Comparison of ENCODE assay signal across 31 cellular contexts in genomic region chr17:75823257-75824041, GRCh38. TPM values are rescaled to one million over a fixed set of nuclear protein-coding genes. Genes with fewer than 3 reads are reported as not detected.
A peak's percentile ranks its signal among the peaks of the same experiment; 100 is the strongest.
DNase-seq lines count a peak whose midpoint lies in the region; ATAC-seq, FAIRE-seq and TF ChIP-seq lines count a peak whose summit lies in the region.
"Had no signal": no experiment of that assay in that cellular context is flagged by ENCODE, and none has a peak within 500 bp of the region (broad histone marks: within the 10 kb centered on the region; RNA-seq: fewer than 3 reads in every experiment).

No MANE protein-coding gene starts in this region.

- H3K4me3 ChIP-seq in IMR-90 (ENCODE audit: insufficient read depth, low read depth, low read length) = no peak overlapping the region
- H3K4me3 ChIP-seq in kidney (ENCODE audit: low read length in 2 of 2) = no peak overlapping the region
- H3K4me3 ChIP-seq in stomach smooth muscle (ENCODE audit: low read length in 2 of 2) = no peak overlapping the region
- H3K4me3 ChIP-seq in Peyer's patch = no peak overlapping the region
- H3K4me3 ChIP-seq: A549, HAP-1, heart left ventricle, mucosa of descending colon, SK-N-MC, tibial artery had no signal

- H3K4me1 Mint-ChIP-seq in activated naive CD4-positive, alpha-beta T cell treated with anti-CD3 and anti-CD28 coated beads, Interleukin-2, amount 50 U/mL, for 24 hours = peaks cover 17% of the 10 kb centered on the region
- H3K4me1 Mint-ChIP-seq in activated naive CD4-positive, alpha-beta T cell treated with anti-CD3 and anti-CD28 coated beads, Interleukin-2, amount 10 ng/mL, durations not matched to agents 7 days and 5 days = peaks cover 38% of the 10 kb centered on the region

- no peak overlapping the region for H2AK5ac ChIP-seq in IMR-90 (ENCODE audit: low read depth, low read length)

- H3K9me3 ChIP-seq in IMR-90 (ENCODE audit: control insufficient read depth, insufficient read depth, low read length) (no peaks in the 10 kb centered on the region), kidney (ENCODE audit: control insufficient read depth in 1 of 2, low read length in 2 of 2) (no peaks in the 10 kb centered on the region), stomach smooth muscle (ENCODE audit: control insufficient read depth in 2 of 2, low read length in 2 of 2) (no peaks in the 10 kb centered on the region), Peyer's patch (no peaks in the 10 kb centered on the region)
- H3K9me3 ChIP-seq: A549, HAP-1, heart left ventricle, mucosa of descending colon, tibial artery had no signal

- no peak overlapping the region for H2BK20ac ChIP-seq in IMR-90 (ENCODE audit: low read depth, low read length)

- dilution Hi-C loops in IMR-90 (cut with HindIII; ENCODE audit: low sequenced_read_pairs, unreplicated experiment) = no loop called here

- no peaks in the 10 kb centered on the region for H3K27me3 Mint-ChIP-seq in activated naive CD4-positive, alpha-beta T cell treated with anti-CD3 and anti-CD28 coated beads, Interleukin-2, amount 50 U/mL, for 24 hours
- H3K27me3 Mint-ChIP-seq in activated naive CD4-positive, alpha-beta T cell treated with anti-CD3 and anti-CD28 coated beads, Interleukin-2, amount 10 ng/mL, durations not matched to agents 7 days and 5 days = no peaks in the 10 kb centered on the region

- no peak overlapping the region for H2AFZ ChIP-seq in IMR-90 (replicated peaks; ENCODE audit: low read length, poor library complexity)

- H2BK120ac ChIP-seq in IMR-90 (ENCODE audit: low read depth, low read length) = no peak overlapping the region

- H3K4me1 ChIP-seq in IMR-90 (ENCODE audit: control insufficient read depth, insufficient read depth, low read length) (no peaks in the 10 kb centered on the region; the same call in 1 of the 2 replicates), kidney (ENCODE audit: control insufficient read depth in 1 of 2, insufficient read depth in 1 of 2, low read depth in 1 of 2, low read length in 2 of 2) (peaks cover 6 to 12% of the 10 kb centered on the region in 2 donors), stomach smooth muscle (ENCODE audit: control insufficient read depth, insufficient read depth, low read length) (peaks cover 22% of the 10 kb centered on the region), Peyer's patch (peaks cover 0 to 19% (median 7%) of the 10 kb centered on the region in 4 donors)
- H3K4me1 ChIP-seq: A549, HAP-1 had no signal

- TF ChIP-seq CTCF in IMR-90 (conservative IDR thresholded peaks at IDR 0.05; ENCODE audit: low read depth, low read length) (no peak), kidney (IDR thresholded peaks at IDR 0.05; ENCODE audit: borderline replicate concordance, extremely low read depth, insufficient read depth) (no peak), Peyer's patch (IDR thresholded peaks at IDR 0.05) (no peak)

- no peak for FAIRE-seq in kidney (lab: Jason Lieb, UNC)
- FAIRE-seq: A549, colon, G401.6, GM18507 had no signal

- H3K9me3 Mint-ChIP-seq in activated naive CD4-positive, alpha-beta T cell treated with anti-CD3 and anti-CD28 coated beads, Interleukin-2, amount 50 U/mL, for 24 hours = no peaks in the 10 kb centered on the region
- H3K9me3 Mint-ChIP-seq in activated naive CD4-positive, alpha-beta T cell treated with anti-CD3 and anti-CD28 coated beads, Interleukin-2, amount 10 ng/mL, durations not matched to agents 7 days and 5 days = no peaks in the 10 kb centered on the region
- H3K9me3 Mint-ChIP-seq: nephron had no signal

- no peak overlapping the region for H4K5ac ChIP-seq in IMR-90 (ENCODE audit: low read depth, low read length)

- peaks cover 2% of the 10 kb centered on the region for H3K36me3 Mint-ChIP-seq in activated naive CD4-positive, alpha-beta T cell treated with anti-CD3 and anti-CD28 coated beads, Interleukin-2, amount 50 U/mL, for 24 hours
- peaks cover 31% of the 10 kb centered on the region for H3K36me3 Mint-ChIP-seq in activated naive CD4-positive, alpha-beta T cell treated with anti-CD3 and anti-CD28 coated beads, Interleukin-2, amount 10 ng/mL, durations not matched to agents 7 days and 5 days

- no peak overlapping the region for H3K56ac ChIP-seq in IMR-90 (ENCODE audit: extremely low read depth, insufficient read depth, low read length)

- H3K9me1 ChIP-seq in IMR-90 (ENCODE audit: insufficient read depth, low read length) = no peaks in the 10 kb centered on the region

- 91% methylated on average over 6 of the region's 28 CpGs; no CpG with 5 or more reads in 1 of the 2 experiments for WGBS in IMR-90 (ENCODE audit: extremely low coverage in 2 of 2, insufficient read length in 1 of 2), 2 experiments

- POLR2A ChIA-PET in IMR-90 (lab: Charles Lee; ENCODE audit: unreplicated experiment) = no interaction called here

- H2BK5ac ChIP-seq in IMR-90 (ENCODE audit: low read depth, low read length, poor library complexity, severe bottlenecking) = no peak overlapping the region

- no peak for DNase-seq in activated naive CD4-positive, alpha-beta T cell treated with anti-CD3 and anti-CD28 coated beads, Interleukin-2, amount 10 ng/mL, durations not matched to agents 7 days and 5 days
- DNase-seq in IMR-90 (no peak), kidney (peak; percentile 68), Peyer's patch (no peak)
- DNase-seq in stimulated activated CD4-positive, alpha-beta T cell treated with anti-CD3 and anti-CD28 coated beads, Interleukin-2, amount 100 ng/mL, for 24 hours = no peak
- DNase-seq: activated CD4-positive, alpha-beta T cell treated with anti-CD3 and anti-CD28 coated beads for 1 hour; activated CD8-positive, alpha-beta memory T cell treated with anti-CD3 and anti-CD28 coated beads for 24 hours; activated gamma-delta T cell; effector CD4-positive, alpha-beta T cell; foreskin fibroblast; KG1; kidney glomerular epithelial cell; MM.1S; mucosa of descending colon; NCI-H1417; NCI-H226; NCI-H748 treated with DMSO at 0.1 percent for 48 hours; stimulated activated naive CD8-positive, alpha-beta T cell treated with anti-CD3 and anti-CD28 coated beads, Interleukin-15, Interleukin-2, amounts not matched to agents 100 U/mL and 50 U/mL, for 24 hours; tibial artery had no signal

- in situ Hi-C loops in IMR-90 (cut with MboI; ENCODE audit: low sequenced_read_pairs) = no loop called here

- intact Hi-C loops in IMR-90 (cut with micrococcal nuclease) = no loop called here
- intact Hi-C loops in kidney (cut with DNase I) = no loop called here

- H4K91ac ChIP-seq in IMR-90 (ENCODE audit: insufficient read depth, low read depth, low read length) = no peak overlapping the region

- H3K27ac ChIP-seq in IMR-90 (ENCODE audit: insufficient read depth, low read length) (no peak overlapping the region), kidney (ENCODE audit: low read depth in 2 of 2, low read length in 2 of 2) (peak overlapping the region in 1 of 2 donors; percentile 22), stomach smooth muscle (ENCODE audit: low read length) (peak overlapping the region; percentile 24), Peyer's patch (no peak overlapping the region)
- H3K27ac ChIP-seq: A549, SK-N-MC, tibial artery had no signal

- H3K79me1 ChIP-seq in IMR-90 (ENCODE audit: low read depth in 1 of 2, low read length in 2 of 2) = no peaks in the 10 kb centered on the region; a peak in 1 of 4 replicates

- no peak overlapping the region for H3K9ac ChIP-seq in IMR-90 (ENCODE audit: low read depth, low read length)
- H3K9ac ChIP-seq in kidney (ENCODE audit: low read length in 2 of 2) = no peak overlapping the region
- H3K9ac ChIP-seq in stomach smooth muscle (ENCODE audit: low read length in 2 of 2) = no peak overlapping the region

- no peak overlapping the region for H3K4me2 ChIP-seq in IMR-90 (ENCODE audit: low read depth, low read length)
- H3K4me2 ChIP-seq: A549 had no signal

- H3K18ac ChIP-seq in IMR-90 (ENCODE audit: low read depth, low read length) = no peak overlapping the region

- no peak overlapping the region for H3K4me3 Mint-ChIP-seq in activated naive CD4-positive, alpha-beta T cell treated with anti-CD3 and anti-CD28 coated beads, Interleukin-2, amount 50 U/mL, for 24 hours
- no peak overlapping the region for H3K4me3 Mint-ChIP-seq in activated naive CD4-positive, alpha-beta T cell treated with anti-CD3 and anti-CD28 coated beads, Interleukin-2, amount 10 ng/mL, durations not matched to agents 7 days and 5 days
- H3K4me3 Mint-ChIP-seq: nephron had no signal

- no peak overlapping the region for H2BK15ac ChIP-seq in IMR-90 (ENCODE audit: low read depth, low read length)

- H4K8ac ChIP-seq in IMR-90 (ENCODE audit: low read depth in 2 of 2, low read length in 2 of 2) = no peak overlapping the region

- CTCF ChIA-PET in activated naive CD4-positive, alpha-beta T cell treated with anti-CD3 and anti-CD28 coated beads, Interleukin-2, amount 10 ng/mL, durations not matched to agents 7 days and 5 days (lab: Charles Lee) = interaction anchor here (0.9 kb wide), 1 partner anchor 70 kb away, joined by 3 read pairs; no protein-coding TSS in a partner anchor
- CTCF ChIA-PET in IMR-90 (lab: Yijun Ruan, JAX) = no interaction called here

- TF ChIP-seq POLR2A in IMR-90 (IDR thresholded peaks at IDR 0.05; ENCODE audit: low read depth, low read length) (no peak), Peyer's patch (IDR thresholded peaks at IDR 0.05) (no peak)

- H3K23ac ChIP-seq in IMR-90 (ENCODE audit: low read depth, low read length) = no peak overlapping the region

- H3K36me3 ChIP-seq in IMR-90 (ENCODE audit: control insufficient read depth, insufficient read depth, low read length) = peaks cover 55% of the 10 kb centered on the region
- peaks cover 23 to 31% of the 10 kb centered on the region in 2 donors for H3K36me3 ChIP-seq in kidney (ENCODE audit: control insufficient read depth in 1 of 2, insufficient read depth in 2 of 2, low read length in 2 of 2)
- H3K36me3 ChIP-seq in stomach smooth muscle (ENCODE audit: control insufficient read depth in 2 of 2, insufficient read depth in 2 of 2, low read length in 2 of 2) = peaks cover 36 to 50% of the 10 kb centered on the region in 2 donors
- peaks cover 0 to 68% (median 0%) of the 10 kb centered on the region in 3 donors for H3K36me3 ChIP-seq in Peyer's patch

- H4K20me1 ChIP-seq in IMR-90 (ENCODE audit: insufficient read depth, low read length) = no peaks in the 10 kb centered on the region

- H2AK9ac ChIP-seq in IMR-90 (replicated peaks; ENCODE audit: low read depth, low read length, poor library complexity) = peak overlapping the region; percentile 72

- no peak overlapping the region for H3K14ac ChIP-seq in IMR-90 (replicated peaks; ENCODE audit: low read depth, low read length)

- ATAC-seq in IMR-90 (ENCODE audit: low read depth) (no peak), HG03097 (IDR thresholded peaks at IDR 0.05; ENCODE audit: low FRiP score, unreplicated experiment) (no peak)
- ATAC-seq: A549; heart left ventricle; sciatic nerve; stimulated activated naive CD8-positive, alpha-beta T cell treated with anti-CD3 and anti-CD28 coated beads, Interleukin-15, Interleukin-2, amounts not matched to agents 100 U/mL and 50 U/mL, for 24 hours had no signal

- H3K4ac ChIP-seq in IMR-90 (ENCODE audit: low read depth, low read length) = no peak overlapping the region

- H3K27ac Mint-ChIP-seq in activated naive CD4-positive, alpha-beta T cell treated with anti-CD3 and anti-CD28 coated beads, Interleukin-2, amount 50 U/mL, for 24 hours = peak overlapping the region; percentile 51
- no peak overlapping the region for H3K27ac Mint-ChIP-seq in activated naive CD4-positive, alpha-beta T cell treated with anti-CD3 and anti-CD28 coated beads, Interleukin-2, amount 10 ng/mL, durations not matched to agents 7 days and 5 days

- no peak for TF ChIP-seq RAD21 in IMR-90 (IDR thresholded peaks at IDR 0.05; ENCODE audit: low read length)

- no TSS peak for BruUV-seq in IMR-90 (replicated peaks; lab: Mats Ljungman, UMichigan)

- H3K27me3 ChIP-seq in IMR-90 (ENCODE audit: control insufficient read depth, insufficient read depth, low read length) (no peaks in the 10 kb centered on the region), stomach smooth muscle (ENCODE audit: control insufficient read depth in 1 of 2, insufficient read depth in 2 of 2, low read length in 2 of 2) (no peaks in the 10 kb centered on the region), Peyer's patch (no peaks in the 10 kb centered on the region)
- H3K27me3 ChIP-seq: heart left ventricle, tibial artery had no signal

RNA-seq across cellular contexts. Expression of gene UNC13D, which starts 20.8 kb away (rescaled TPM):
- total RNA-seq in IMR-90 (2012; rRNA removed) (under 0.01 TPM in 1 of 2 replicates, not detected in the other), kidney (26.1 TPM), Peyer's patch (10 to 100 TPM in 3 of 4 donors, 1 to 10 TPM in 1; 8.4 to 45.4 (median 22.2) TPM)
- polyA plus RNA-seq in IMR-90 (2012; rRNA removed) (0.31 and 0.52 TPM in 2 replicates), kidney (ENCODE audit: insufficient read depth, low read depth, low replicate concordance) (3.8 TPM)
- polyA plus RNA-seq in IMR-90 (2012; cell fraction: cytosol; rRNA removed) = 0.14 and 1.0 TPM in 2 replicates
- 2.1 and 4.2 TPM in 2 replicates for polyA plus RNA-seq in IMR-90 (2012; cell fraction: nucleus; rRNA removed; ENCODE audit: low replicate concordance)

RNA-seq across cellular contexts. Expression of gene WBP2, which starts 31.7 kb away (rescaled TPM):
- total RNA-seq in IMR-90 (2012; rRNA removed) (7.8 and 9.0 TPM in 2 replicates), kidney (135 TPM), Peyer's patch (10 to 100 TPM; 45.4 to 61.4 (median 53.7) TPM)
- polyA plus RNA-seq in IMR-90 (2012; rRNA removed) (35.5 and 36.7 TPM in 2 replicates), kidney (ENCODE audit: insufficient read depth, low read depth, low replicate concordance) (151 TPM)
- polyA plus RNA-seq in IMR-90 (2012; cell fraction: cytosol; rRNA removed) = 28.5 and 41.3 TPM in 2 replicates
- polyA plus RNA-seq in IMR-90 (2012; cell fraction: nucleus; rRNA removed; ENCODE audit: low replicate concordance) = 54.3 and 84.4 TPM in 2 replicates

RNA-seq across cellular contexts. Expression of gene UNK, which starts 38.8 kb away (rescaled TPM):
- total RNA-seq in IMR-90 (2012; rRNA removed) = 15.4 and 15.8 TPM in 2 replicates
- polyA plus RNA-seq in IMR-90 (2012; rRNA removed) = 16.9 and 17.3 TPM in 2 replicates
- polyA plus RNA-seq in IMR-90 (2012; cell fraction: cytosol; rRNA removed) = 14.3 and 21.3 TPM in 2 replicates
- 35.1 and 41.8 TPM in 2 replicates for polyA plus RNA-seq in IMR-90 (2012; cell fraction: nucleus; rRNA removed; ENCODE audit: low replicate concordance)
- total RNA-seq in kidney = 35.5 TPM
- polyA plus RNA-seq in kidney (ENCODE audit: insufficient read depth, low read depth, low replicate concordance) = 12.0 TPM
- total RNA-seq in Peyer's patch = 100 to 1,000 TPM in 1 of 4 donors, 10 to 100 TPM in 3; 18.9 to 108 (median 30.6) TPM

RNA-seq across cellular contexts. Expression of gene TRIM47, which starts 54.9 kb away (rescaled TPM):
- total RNA-seq in IMR-90 (2012; rRNA removed) (1.4 TPM in 2 replicates), kidney (118 TPM), Peyer's patch (10 to 100 TPM; 16.5 to 61.4 (median 45.7) TPM)
- polyA plus RNA-seq in IMR-90 (2012; rRNA removed) (7.2 and 7.5 TPM in 2 replicates), kidney (ENCODE audit: insufficient read depth, low read depth, low replicate concordance) (95.0 TPM)
- 5.0 and 7.5 TPM in 2 replicates for polyA plus RNA-seq in IMR-90 (2012; cell fraction: cytosol; rRNA removed)
- 9.3 and 15.7 TPM in 2 replicates for polyA plus RNA-seq in IMR-90 (2012; cell fraction: nucleus; rRNA removed; ENCODE audit: low replicate concordance)

RNA-seq across cellular contexts. Expression of gene GALK1, which starts 58.5 kb away (rescaled TPM):
- total RNA-seq in IMR-90 (2012; rRNA removed) (18.9 and 21.9 TPM in 2 replicates), kidney (34.5 TPM), Peyer's patch (10 to 100 TPM; 50.1 to 81.9 (median 64.1) TPM)
- polyA plus RNA-seq in IMR-90 (2012; rRNA removed) (19.9 and 28.7 TPM in 2 replicates), kidney (ENCODE audit: insufficient read depth, low read depth, low replicate concordance) (105 TPM)
- polyA plus RNA-seq in IMR-90 (2012; cell fraction: cytosol; rRNA removed) = 34.6 and 48.4 TPM in 2 replicates
- 51.9 and 143 TPM in 2 replicates for polyA plus RNA-seq in IMR-90 (2012; cell fraction: nucleus; rRNA removed; ENCODE audit: low replicate concordance)
